Comparison of ENCODE assay signal across 10 cellular contexts in genomic region chr3:116443096-116443793, GRCh38. TPM values are rescaled to one million over a fixed set of nuclear protein-coding genes. Genes with fewer than 3 reads are reported as not detected.
DNase-seq lines count a peak whose midpoint lies in the region; ATAC-seq and TF ChIP-seq lines count a peak whose summit lies in the region.
"Had no signal": no experiment of that assay in that cellular context is flagged by ENCODE, and none has a peak within 500 bp of the region (broad histone marks: within the 10 kb centered on the region; RNA-seq: fewer than 3 reads in every experiment).

No MANE protein-coding gene starts in this region.

- peak overlapping the region; percentile 90 for H3K4me2 ChIP-seq in smooth muscle cell

- peaks cover 6% of the 10 kb centered on the region for H3K79me2 ChIP-seq in smooth muscle cell (ENCODE audit: low read depth)

- H3K27ac ChIP-seq in HUES48 (ENCODE audit: low read depth, low read length) = no peak overlapping the region
- no peak overlapping the region for H3K27ac ChIP-seq in left lung
- H3K27ac ChIP-seq in smooth muscle cell (ENCODE audit: low read depth) = peak overlapping the region; percentile 21
- H3K27ac ChIP-seq: gastroesophageal sphincter had no signal

- H3K27me3 ChIP-seq in HUES48 (ENCODE audit: control insufficient read depth, insufficient read depth, low read length) = peaks cover 20% of the 10 kb centered on the region
- peaks cover 0 to 7% of the 10 kb centered on the region in 2 donors for H3K27me3 ChIP-seq in left lung
- no peaks in the 10 kb centered on the region for H3K27me3 ChIP-seq in smooth muscle cell (ENCODE audit: low read depth)

- H2AFZ ChIP-seq in smooth muscle cell (ENCODE audit: low read depth) = peak overlapping the region; percentile 56

- peak; percentile 14 for ATAC-seq in left lung
- ATAC-seq: activated T-cell treated with anti-CD3 and anti-CD28 coated beads, Interleukin-2, amount 50 U/mL, for 72 hours; gastroesophageal sphincter had no signal

- DNase-seq in astrocyte of the hippocampus (ENCODE audit: low read depth, low spot score) (peak; percentile 42), left lung (no peak), smooth muscle cell (lab: John Stamatoyannopoulos, UW; ENCODE audit: unreplicated experiment) (no peak), OCI-M2 (lab: John Stamatoyannopoulos, UW; ENCODE audit: unreplicated experiment) (no peak), NCI-H1092 (lab: John Stamatoyannopoulos, UW) (no peak), RPMI8226 (no peak)
- DNase-seq: activated T-cell treated with anti-CD3 and anti-CD28 coated beads, Interleukin-2, amount 50 U/mL, for 72 hours; NCI-H345 had no signal

- 11% methylated on average over 4 of the region's 4 CpGs for WGBS in smooth muscle cell (ENCODE audit: low lambda C conversion rate)

- H4K20me1 ChIP-seq in smooth muscle cell (ENCODE audit: low read depth) = no peaks in the 10 kb centered on the region

- H3K4me3 ChIP-seq in HUES48 (ENCODE audit: low read depth, low read length) (peak overlapping the region; percentile 82), left lung (peak overlapping the region; percentile 21 to 22), smooth muscle cell (peak overlapping the region; percentile 67)

- no peaks in the 10 kb centered on the region for H3K36me3 ChIP-seq in HUES48 (ENCODE audit: control insufficient read depth, insufficient read depth, low read length)
- H3K36me3 ChIP-seq in left lung = no peaks in the 10 kb centered on the region
- H3K36me3 ChIP-seq in smooth muscle cell (ENCODE audit: low read depth) = no peaks in the 10 kb centered on the region
- H3K36me3 ChIP-seq: gastroesophageal sphincter had no signal

- H3K4me1 ChIP-seq in HUES48 (ENCODE audit: control insufficient read depth, insufficient read depth, low read length) (peaks cover 32% of the 10 kb centered on the region), left lung (no peaks in the 10 kb centered on the region), smooth muscle cell (ENCODE audit: low read depth) (peaks cover 31% of the 10 kb centered on the region)
- H3K4me1 ChIP-seq: gastroesophageal sphincter had no signal

- TF ChIP-seq CTCF in left lung (IDR thresholded peaks at IDR 0.05) (no peak), smooth muscle cell (IDR thresholded peaks at IDR 0.05; ENCODE audit: borderline replicate concordance, insufficient read depth, poor library complexity, severe bottlenecking) (no peak)

- H3K9me3 ChIP-seq in HUES48 (ENCODE audit: control insufficient read depth, insufficient read depth, low read length) (no peaks in the 10 kb centered on the region), left lung (no peaks in the 10 kb centered on the region), smooth muscle cell (replicated peaks; ENCODE audit: low read depth) (no peaks in the 10 kb centered on the region)
- H3K9me3 ChIP-seq: gastroesophageal sphincter had no signal

- H3K9ac ChIP-seq in HUES48 (ENCODE audit: low read depth, low read length) (no peak overlapping the region), smooth muscle cell (ENCODE audit: low read depth) (no peak overlapping the region)

- intact Hi-C loops in left lung (cut with DNase I) = no loop called here

- no peaks in the 10 kb centered on the region for H3F3A ChIP-seq in smooth muscle cell (ENCODE audit: low read depth)

RNA-seq across cellular contexts. Expression of gene LSAMP, which starts 2.0 kb away (rescaled TPM):
- total RNA-seq in left lung (10 to 100 TPM; 26.3 to 27.6 TPM), smooth muscle cell (11.2 and 11.8 TPM in 2 replicates)
- polyA plus RNA-seq in smooth muscle cell = 11.8 and 13.6 TPM in 2 replicates
- total RNA-seq: activated T-cell treated with anti-CD3 and anti-CD28 coated beads, Interleukin-2, amount 50 U/mL, for 72 hours had no signal

Comparison
In these comparisons a context has a peak if more than half of its experiments do, and no peak if none do; other contexts are left out.
1. H3K4me3 ChIP-seq: peak in every context shown above with its lines; median percentile 82 in HUES48; 67 in smooth muscle cell; 22 in left lung.